ENCODE assay signal across 14 cellular contexts in genomic region chr12:3421599-3421998, GRCh38.
A peak's percentile ranks its signal among the peaks of the same experiment; 100 is the strongest.
DNase-seq lines count a peak whose midpoint lies in the region; ATAC-seq and TF ChIP-seq lines count a peak whose summit lies in the region.
"Had no signal": no experiment of that assay in that cellular context is flagged by ENCODE, and none has a peak within 500 bp of the region (broad histone marks: within the 10 kb centered on the region; RNA-seq: fewer than 3 reads in every experiment).

No MANE protein-coding gene starts in this region.

- peaks cover 6% of the 10 kb centered on the region for H3K27me3 Mint-ChIP-seq in activated T-helper 1 cell treated with anti-CD3 and anti-CD28 coated beads, Interleukin-12 subunit alpha, Interleukin-12 subunit beta, Interleukin-2, Interleukin-4 antibody, amounts not matched to agents 30 ng/mL and 10 ng/mL and 1 ng/mL, durations not matched to agents 14 hours and 24 hours and 36 hours (ENCODE audit: insufficient read depth)

- H3K4me1 Mint-ChIP-seq in activated T-helper 1 cell treated with anti-CD3 and anti-CD28 coated beads, Interleukin-12 subunit alpha, Interleukin-12 subunit beta, Interleukin-2, Interleukin-4 antibody, amounts not matched to agents 30 ng/mL and 10 ng/mL and 1 ng/mL, durations not matched to agents 14 hours and 24 hours and 36 hours (ENCODE audit: low read depth), result no peaks in the 10 kb centered on the region

- no peak for ATAC-seq in heart right ventricle
- ATAC-seq in activated CD4-positive, CD25-positive, alpha-beta regulatory T cell treated with anti-CD3 and anti-CD28 coated beads, Interleukin-2, amount 50 U/mL, for 24 hours, result no peak

- H3K27me3 ChIP-seq in right atrium auricular region (no peaks in the 10 kb centered on the region), heart right ventricle (peaks cover 0 to 52% (median 19%) of the 10 kb centered on the region in 7 donors), NT2/D1 (ENCODE audit: insufficient read depth, insufficient read length) (peaks cover 23% of the 10 kb centered on the region), testis (no peaks in the 10 kb centered on the region)

- 22 to 37% methylated on average over 4 of the region's 4 CpGs for WGBS in heart right ventricle, 2 donors
- 33 to 47% methylated on average over 3 to 4 of the region's 4 CpGs for WGBS in testis, 2 donors

- H3K9me3 ChIP-seq in right atrium auricular region (no peaks in the 10 kb centered on the region), heart right ventricle (peaks cover 0 to 6% (median 0%) of the 10 kb centered on the region in 11 donors), NT2/D1 (ENCODE audit: insufficient read depth, low read length) (peaks cover 11% of the 10 kb centered on the region; the same call in 1 of the 2 replicates), testis (no peaks in the 10 kb centered on the region)

- no peak overlapping the region for H3K27ac ChIP-seq in right atrium auricular region
- H3K27ac ChIP-seq in heart right ventricle, result no peak overlapping the region
- no peak overlapping the region for H3K27ac ChIP-seq in testis

- H3K36me3 Mint-ChIP-seq in activated T-helper 1 cell treated with anti-CD3 and anti-CD28 coated beads, Interleukin-12 subunit alpha, Interleukin-12 subunit beta, Interleukin-2, Interleukin-4 antibody, amounts not matched to agents 30 ng/mL and 10 ng/mL and 1 ng/mL, durations not matched to agents 14 hours and 24 hours and 36 hours (ENCODE audit: low read depth), result no peaks in the 10 kb centered on the region

- H3K4me3 Mint-ChIP-seq in activated T-helper 1 cell treated with anti-CD3 and anti-CD28 coated beads, Interleukin-12 subunit alpha, Interleukin-12 subunit beta, Interleukin-2, Interleukin-4 antibody, amounts not matched to agents 30 ng/mL and 10 ng/mL and 1 ng/mL, durations not matched to agents 14 hours and 24 hours and 36 hours, result no peak overlapping the region
- H3K4me3 Mint-ChIP-seq: CD4-positive, alpha-beta T cell had no signal

- H3K4me1 ChIP-seq in right atrium auricular region (peaks cover 0 to 7% of the 10 kb centered on the region in 2 donors), heart right ventricle (peaks cover 0 to 9% (median 0%) of the 10 kb centered on the region in 9 donors), NT2/D1 (ENCODE audit: insufficient read depth, insufficient read length) (peaks cover 19% of the 10 kb centered on the region), testis (no peaks in the 10 kb centered on the region)
- H3K4me1 ChIP-seq: Caco-2 had no signal

- H3K36me3 ChIP-seq in right atrium auricular region (no peaks in the 10 kb centered on the region), heart right ventricle (no peaks in the 10 kb centered on the region), NT2/D1 (ENCODE audit: insufficient read depth, insufficient read length, low read length) (no peaks in the 10 kb centered on the region), testis (ENCODE audit: low read depth, missing control alignments) (no peaks in the 10 kb centered on the region)

- DNase-seq in right atrium auricular region (ENCODE audit: low spot score) (peak; percentile 23), heart right ventricle (no peak), NT2/D1 (ENCODE audit: low read depth, low spot score) (peak; percentile 99), iPS-NIHi11 (ENCODE audit: low spot score) (peak; percentile 25), testis (no peak)
- no peak for DNase-seq in activated T-helper 1 cell treated with anti-CD3 and anti-CD28 coated beads, Interleukin-12 subunit alpha, Interleukin-12 subunit beta, Interleukin-2, Interleukin-4 antibody, amounts not matched to agents 30 ng/mL and 10 ng/mL and 1 ng/mL, durations not matched to agents 14 hours and 24 hours and 36 hours (ENCODE audit: low spot score)
- DNase-seq: Caco-2; CD4-positive, alpha-beta T cell; GF-D8; GOT3; IMR-90; NCI-H1436 treated with DMSO at 0.1 percent for 48 hours; NCI-H2029 had no signal

- TF ChIP-seq POLR2A in testis (IDR thresholded peaks at IDR 0.05), result no peak

- TF ChIP-seq CTCF in right atrium auricular region (IDR thresholded peaks at IDR 0.05) (no peak), heart right ventricle (IDR thresholded peaks at IDR 0.05) (no peak), testis (IDR thresholded peaks at IDR 0.05) (no peak)

- no peak overlapping the region for H3K9ac ChIP-seq in NT2/D1 (ENCODE audit: insufficient read length, low read depth)

- no peaks in the 10 kb centered on the region for H3K9me3 Mint-ChIP-seq in activated T-helper 1 cell treated with anti-CD3 and anti-CD28 coated beads, Interleukin-12 subunit alpha, Interleukin-12 subunit beta, Interleukin-2, Interleukin-4 antibody, amounts not matched to agents 30 ng/mL and 10 ng/mL and 1 ng/mL, durations not matched to agents 14 hours and 24 hours and 36 hours
- H3K9me3 Mint-ChIP-seq: CD4-positive, alpha-beta T cell had no signal

- H3K4me3 ChIP-seq in right atrium auricular region (no peak overlapping the region), heart right ventricle (no peak overlapping the region), NT2/D1 (ENCODE audit: insufficient read length, low read depth) (no peak overlapping the region), testis (no peak overlapping the region)

- intact Hi-C loops in heart right ventricle (cut with DNase I) (no loop called here), testis (cut with DNase I; ENCODE audit: low total_unique reads) (no loop called here)
- intact Hi-C loops in activated T-helper 1 cell treated with anti-CD3 and anti-CD28 coated beads, Interleukin-12 subunit alpha, Interleukin-12 subunit beta, Interleukin-2, Interleukin-4 antibody, amounts not matched to agents 30 ng/mL and 10 ng/mL and 1 ng/mL, durations not matched to agents 14 hours and 24 hours and 36 hours (cut with micrococcal nuclease), result no loop called here

- no peak overlapping the region for H3K27ac Mint-ChIP-seq in activated T-helper 1 cell treated with anti-CD3 and anti-CD28 coated beads, Interleukin-12 subunit alpha, Interleukin-12 subunit beta, Interleukin-2, Interleukin-4 antibody, amounts not matched to agents 30 ng/mL and 10 ng/mL and 1 ng/mL, durations not matched to agents 14 hours and 24 hours and 36 hours
- H3K27ac Mint-ChIP-seq: CD4-positive, alpha-beta T cell had no signal

Comparison
In these comparisons a context has a peak if more than half of its experiments do, and no peak if none do; other contexts are left out.
1. DNase-seq: peak in right atrium auricular region (single experiment), NT2/D1 (single experiment) and iPS-NIHi11 (single experiment); none in heart right ventricle (0 of 2), activated T-helper 1 cell treated with anti-CD3 and anti-CD28 coated beads, Interleukin-12 subunit alpha, Interleukin-12 subunit beta, Interleukin-2, Interleukin-4 antibody, amounts not matched to agents 30 ng/mL and 10 ng/mL and 1 ng/mL, durations not matched to agents 14 hours and 24 hours and 36 hours (single experiment) and testis (single experiment).